Comparison of ENCODE assay signal across 8 cellular contexts in the genomic region with DNA sequence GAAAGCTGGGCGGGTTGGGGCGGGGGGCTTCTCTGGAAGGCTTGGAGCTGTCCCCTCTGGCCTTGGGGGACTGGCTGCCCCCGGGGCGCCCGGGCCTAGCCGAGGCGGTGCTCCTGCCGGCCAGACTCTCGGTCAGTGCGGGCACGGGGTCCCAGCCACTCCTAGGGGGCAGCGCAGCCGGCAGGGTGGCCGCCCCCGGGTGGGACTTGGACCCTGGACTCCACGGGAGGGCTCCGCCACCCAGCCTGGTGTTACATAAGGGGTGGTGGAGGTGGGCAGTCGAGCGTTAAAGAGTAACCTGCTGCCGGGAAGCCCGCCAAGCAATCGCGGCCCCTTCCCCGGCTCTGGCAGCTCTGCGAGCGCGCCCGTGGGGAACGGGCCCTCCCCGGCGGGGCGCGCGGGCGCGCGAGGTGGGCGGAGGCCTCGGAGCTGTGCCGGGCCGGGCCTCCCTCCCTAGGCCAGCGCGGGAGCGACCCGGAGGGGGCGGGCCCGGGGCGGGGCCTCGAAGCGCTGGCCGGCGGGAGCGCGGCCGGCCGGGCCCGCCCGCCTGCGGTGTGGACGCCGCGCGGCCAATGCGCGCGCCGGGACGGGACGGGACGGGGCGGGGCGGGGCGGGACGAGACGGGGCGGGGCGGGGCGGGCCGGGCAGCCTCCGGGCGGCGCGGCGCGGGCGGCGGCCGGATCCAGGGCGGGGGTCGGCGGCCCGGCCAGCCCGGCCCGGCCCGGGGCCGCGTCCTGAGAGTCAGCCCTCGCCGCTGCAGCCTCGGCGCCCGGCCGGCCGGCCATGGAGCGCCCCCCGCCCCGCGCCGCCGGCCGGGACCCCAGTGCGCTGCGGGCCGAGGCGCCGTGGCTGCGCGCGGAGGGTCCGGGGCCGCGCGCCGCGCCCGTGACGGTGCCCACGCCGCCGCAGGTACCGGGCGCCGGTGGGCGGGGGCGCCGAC. TPM values are rescaled to one million over a fixed set of nuclear protein-coding genes. Genes with fewer than 3 reads are reported as not detected.
DNase-seq lines count a peak whose midpoint lies in the region; ATAC-seq, FAIRE-seq and TF ChIP-seq lines count a peak whose summit lies in the region.

A gene with protein sequence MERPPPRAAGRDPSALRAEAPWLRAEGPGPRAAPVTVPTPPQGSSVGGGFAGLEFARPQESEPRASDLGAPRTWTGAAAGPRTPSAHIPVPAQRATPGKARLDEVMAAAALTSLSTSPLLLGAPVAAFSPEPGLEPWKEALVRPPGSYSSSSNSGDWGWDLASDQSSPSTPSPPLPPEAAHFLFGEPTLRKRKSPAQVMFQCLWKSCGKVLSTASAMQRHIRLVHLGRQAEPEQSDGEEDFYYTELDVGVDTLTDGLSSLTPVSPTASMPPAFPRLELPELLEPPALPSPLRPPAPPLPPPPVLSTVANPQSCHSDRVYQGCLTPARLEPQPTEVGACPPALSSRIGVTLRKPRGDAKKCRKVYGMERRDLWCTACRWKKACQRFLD (plus strand): TSS at position 648 of the 941 bp plus-strand sequence. CDS start 137 bp downstream, at position 785.

- H3K4me2 ChIP-seq in A549: peak within 1 kb of the TSS; percentile 98

- peak within 1 kb of the TSS; percentile 93 to 96 for H3K27ac ChIP-seq in A549

- peak within 1 kb of the TSS; percentile 80 for H3K4me3 Mint-ChIP-seq in activated CD8-positive, alpha-beta memory T cell treated with anti-CD3 and anti-CD28 coated beads, Interleukin-2, amount 10 ng/mL, durations not matched to agents 7 days and 5 days
- H3K4me3 Mint-ChIP-seq in endothelial cell (ENCODE audit: unreplicated experiment) (no peak within 1 kb of the TSS), memory B cell (peak within 1 kb of the TSS; percentile 44)
- peak within 1 kb of the TSS; percentile 56 to 77 for H3K4me3 Mint-ChIP-seq in stimulated activated naive B cell treated with anti-CD40 and anti-IgM and Interleukin-4, amounts not matched to agents 10 μg/mL and 1 μg/mL and 100 μg/mL, for 72 hours

- H3K27ac Mint-ChIP-seq in activated CD8-positive, alpha-beta memory T cell treated with anti-CD3 and anti-CD28 coated beads, Interleukin-2, amount 10 ng/mL, durations not matched to agents 7 days and 5 days: no peak within 1 kb of the TSS
- H3K27ac Mint-ChIP-seq in endothelial cell (ENCODE audit: unreplicated experiment) (no peak within 1 kb of the TSS), memory B cell (no peak within 1 kb of the TSS)
- no peak within 1 kb of the TSS for H3K27ac Mint-ChIP-seq in stimulated activated naive B cell treated with anti-CD40 and anti-IgM and Interleukin-4, amounts not matched to agents 10 μg/mL and 1 μg/mL and 100 μg/mL, for 72 hours

- POLR2A ChIA-PET in A549 (lab: Yijun Ruan, JAX): interaction anchor here (1.0 to 1.2 kb wide), 2 partner anchors 32 to 126 kb away, joined by 3 read pairs; a partner anchor contains a TSS

- no peak for TF ChIP-seq RAD21 in A549 (conservative IDR thresholded peaks at IDR 0.05 in 1 of 2, IDR thresholded peaks at IDR 0.05 in 1 of 2)

- CTCF ChIA-PET in A549 (lab: Yijun Ruan, JAX): interaction anchor here (1.1 kb wide), 1 partner anchor 41 kb away, joined by 3 read pairs; no protein-coding TSS in a partner anchor
- CTCF ChIA-PET in activated CD8-positive, alpha-beta memory T cell treated with anti-CD3 and anti-CD28 coated beads, Interleukin-2, amount 10 ng/mL, durations not matched to agents 7 days and 5 days (lab: Charles Lee): interaction anchor here (1.1 to 2.1 kb wide), 3 partner anchors 11 to 125 kb away, joined by 6 to 7 read pairs (median 6); a partner anchor contains a TSS

- no peaks in the 10 kb centered on the region for H3K9me3 Mint-ChIP-seq in activated CD8-positive, alpha-beta memory T cell treated with anti-CD3 and anti-CD28 coated beads, Interleukin-2, amount 10 ng/mL, durations not matched to agents 7 days and 5 days (ENCODE audit: low read depth)
- no peaks in the 10 kb centered on the region for H3K9me3 Mint-ChIP-seq in endothelial cell (ENCODE audit: unreplicated experiment)
- no peaks in the 10 kb centered on the region for H3K9me3 Mint-ChIP-seq in memory B cell
- H3K9me3 Mint-ChIP-seq in stimulated activated naive B cell treated with anti-CD40 and anti-IgM and Interleukin-4, amounts not matched to agents 10 μg/mL and 1 μg/mL and 100 μg/mL, for 72 hours: no peaks in the 10 kb centered on the region

- no peak for TF ChIP-seq CTCF in A549 (IDR thresholded peaks at IDR 0.05)
- no peak for TF ChIP-seq CTCF in endothelial cell (IDR thresholded peaks at IDR 0.05; ENCODE audit: unreplicated experiment)

- peaks cover 17% of the 10 kb centered on the region for H3K4me1 ChIP-seq in A549

- no peaks in the 10 kb centered on the region for H3K36me3 Mint-ChIP-seq in activated CD8-positive, alpha-beta memory T cell treated with anti-CD3 and anti-CD28 coated beads, Interleukin-2, amount 10 ng/mL, durations not matched to agents 7 days and 5 days
- peaks cover 13% of the 10 kb centered on the region for H3K36me3 Mint-ChIP-seq in endothelial cell (ENCODE audit: low read depth, unreplicated experiment)
- peaks cover 2% of the 10 kb centered on the region for H3K36me3 Mint-ChIP-seq in memory B cell
- H3K36me3 Mint-ChIP-seq in stimulated activated naive B cell treated with anti-CD40 and anti-IgM and Interleukin-4, amounts not matched to agents 10 μg/mL and 1 μg/mL and 100 μg/mL, for 72 hours: peaks cover 13 to 17% of the 10 kb centered on the region in 2 donors

- H3K4me1 Mint-ChIP-seq in activated CD8-positive, alpha-beta memory T cell treated with anti-CD3 and anti-CD28 coated beads, Interleukin-2, amount 10 ng/mL, durations not matched to agents 7 days and 5 days: peaks cover 23% of the 10 kb centered on the region
- H3K4me1 Mint-ChIP-seq in endothelial cell (ENCODE audit: unreplicated experiment): no peaks in the 10 kb centered on the region
- peaks cover 10% of the 10 kb centered on the region for H3K4me1 Mint-ChIP-seq in memory B cell
- H3K4me1 Mint-ChIP-seq in stimulated activated naive B cell treated with anti-CD40 and anti-IgM and Interleukin-4, amounts not matched to agents 10 μg/mL and 1 μg/mL and 100 μg/mL, for 72 hours: peaks cover 21 to 45% of the 10 kb centered on the region in 2 donors

- ATAC-seq in A549: peak; percentile 44 to 56
- ATAC-seq in HG03097 (IDR thresholded peaks at IDR 0.05; ENCODE audit: low FRiP score, unreplicated experiment): peak; percentile 34
- peak; percentile 57 for ATAC-seq in activated CD8-positive, alpha-beta memory T cell treated with anti-CD3 and anti-CD28 coated beads, Interleukin-2, amount 10 ng/mL, durations not matched to agents 7 days and 5 days
- peak; percentile 33 for ATAC-seq in memory B cell (ENCODE audit: low read depth)
- peak; percentile 56 to 69 for ATAC-seq in stimulated activated naive B cell treated with anti-CD40 and anti-IgM and Interleukin-4, amounts not matched to agents 10 μg/mL and 1 μg/mL and 100 μg/mL, for 72 hours (replicated peaks)

- FAIRE-seq in A549 (lab: Jason Lieb, UNC) (no peak), GM12892 (lab: Jason Lieb, UNC) (peak; percentile 83)

- DNase-seq in A549 (ENCODE audit: low read depth in 1 of 2, low spot score in 1 of 2) (peak; percentile 74 to 90), GM12892 (ENCODE audit: insufficient read length) (peak; percentile 95), NCI-H82 treated with DMSO at 0.1 percent for 48 hours (lab: John Stamatoyannopoulos, UW; ENCODE audit: unreplicated experiment) (peak; percentile 34), endothelial cell (ENCODE audit: low spot score) (peak; percentile 75), memory B cell (ENCODE audit: low spot score in 2 of 2) (peak; percentile 33 to 63)
- peak; percentile 71 for DNase-seq in activated CD8-positive, alpha-beta memory T cell treated with anti-CD3 and anti-CD28 coated beads, Interleukin-2, amount 10 ng/mL, durations not matched to agents 7 days and 5 days
- peak; percentile 44 for DNase-seq in stimulated activated naive B cell treated with anti-CD40 and anti-IgM and Interleukin-4, amounts not matched to agents 10 μg/mL and 1 μg/mL and 100 μg/mL, for 72 hours

- no peaks in the 10 kb centered on the region for H3K9me3 ChIP-seq in A549

- TF ChIP-seq POLR2A in A549 (IDR thresholded peaks at IDR 0.05; ENCODE audit: low read length) (0 out of 2 replicates have a peak, but pooled peaks have one; percentile 8), GM12892 (IDR thresholded peaks at IDR 0.05; ENCODE audit: low read depth, low read length) (no peak)

- H3K4me3 ChIP-seq in A549: peak within 1 kb of the TSS; percentile 97

- no peaks in the 10 kb centered on the region for H3K27me3 Mint-ChIP-seq in activated CD8-positive, alpha-beta memory T cell treated with anti-CD3 and anti-CD28 coated beads, Interleukin-2, amount 10 ng/mL, durations not matched to agents 7 days and 5 days
- peaks cover 13% of the 10 kb centered on the region for H3K27me3 Mint-ChIP-seq in endothelial cell (ENCODE audit: unreplicated experiment)
- no peaks in the 10 kb centered on the region for H3K27me3 Mint-ChIP-seq in memory B cell
- no peaks in the 10 kb centered on the region for H3K27me3 Mint-ChIP-seq in stimulated activated naive B cell treated with anti-CD40 and anti-IgM and Interleukin-4, amounts not matched to agents 10 μg/mL and 1 μg/mL and 100 μg/mL, for 72 hours

- TF ChIP-seq EP300 in A549 (IDR thresholded peaks at IDR 0.05): no peak

- 85% methylated on average over 4 of the region's 136 CpGs for WGBS in A549 (ENCODE audit: missing lambda C conversion rate)

TF ChIP-seq in A549, 52 proteins besides CTCF, POLR2A, EP300 and RAD21 (continues in another document):
- TF ChIP-seq, protein P1, sequence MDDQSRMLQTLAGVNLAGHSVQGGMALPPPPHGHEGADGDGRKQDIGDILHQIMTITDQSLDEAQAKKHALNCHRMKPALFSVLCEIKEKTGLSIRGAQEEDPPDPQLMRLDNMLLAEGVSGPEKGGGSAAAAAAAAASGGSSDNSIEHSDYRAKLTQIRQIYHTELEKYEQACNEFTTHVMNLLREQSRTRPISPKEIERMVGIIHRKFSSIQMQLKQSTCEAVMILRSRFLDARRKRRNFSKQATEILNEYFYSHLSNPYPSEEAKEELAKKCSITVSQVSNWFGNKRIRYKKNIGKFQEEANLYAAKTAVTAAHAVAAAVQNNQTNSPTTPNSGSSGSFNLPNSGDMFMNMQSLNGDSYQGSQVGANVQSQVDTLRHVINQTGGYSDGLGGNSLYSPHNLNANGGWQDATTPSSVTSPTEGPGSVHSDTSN (IDR thresholded peaks at IDR 0.05): 0 out of 2 replicates have a peak, but pooled peaks have one; percentile 5

RNA-seq across cellular contexts. Expression of the gene that starts here (rescaled TPM):
- polyA plus RNA-seq in A549 (2011; rRNA removed) (22.5 and 28.1 TPM in 2 replicates), A549 (2017; fragmentation: RNase III; extraction: RNeasy Plus Mini Kit Qiagen cat#74134 plus additional on column Dnase treatment) (59.6 to 64.7 TPM (median 64.6 TPM) in 3 replicates)
- 75.6 and 107 TPM in 2 replicates for polyA plus RNA-seq in A549 (2012; cell fraction: cytosol; rRNA removed)
- polyA plus RNA-seq in A549 (2012; cell fraction: nucleus; rRNA removed): 267 and 298 TPM in 2 replicates
- 5.8 and 14.9 TPM in 2 replicates for polyA minus RNA-seq in A549 (2011; rRNA and poly(A)+ RNA removed)
- polyA plus RNA-seq in GM12892 (2012; ENCODE audit: missing spikeins): 8.6 TPM
- 100 to 1,000 TPM in 1 of 2 experiments, 10 to 100 TPM in 1; 69.9 to 111 TPM for total RNA-seq in activated CD8-positive, alpha-beta memory T cell treated with anti-CD3 and anti-CD28 coated beads, Interleukin-2, amount 10 ng/mL, durations not matched to agents 7 days and 5 days
- total RNA-seq in endothelial cell (ENCODE audit: unreplicated experiment): 69.6 TPM

Comparison
In these comparisons a context has a peak if more than half of its experiments do, and no peak if none do; other contexts are left out.
1. Peak in every context shown above with its lines: DNase-seq, ATAC-seq, H3K4me3 ChIP-seq and H3K27ac ChIP-seq.
2. DNase-seq: peak in every context shown above with its lines; median percentile 95 in GM12892; 82 in A549; 75 in endothelial cell; 71 in activated CD8-positive, alpha-beta memory T cell treated with anti-CD3 and anti-CD28 coated beads, Interleukin-2, amount 10 ng/mL, durations not matched to agents 7 days and 5 days; 48 in memory B cell; 44 in stimulated activated naive B cell treated with anti-CD40 and anti-IgM and Interleukin-4, amounts not matched to agents 10 μg/mL and 1 μg/mL and 100 μg/mL, for 72 hours; 34 in NCI-H82 treated with DMSO at 0.1 percent for 48 hours.